9 cellular contexts compared by ENCODE assay signal in the genomic region with DNA sequence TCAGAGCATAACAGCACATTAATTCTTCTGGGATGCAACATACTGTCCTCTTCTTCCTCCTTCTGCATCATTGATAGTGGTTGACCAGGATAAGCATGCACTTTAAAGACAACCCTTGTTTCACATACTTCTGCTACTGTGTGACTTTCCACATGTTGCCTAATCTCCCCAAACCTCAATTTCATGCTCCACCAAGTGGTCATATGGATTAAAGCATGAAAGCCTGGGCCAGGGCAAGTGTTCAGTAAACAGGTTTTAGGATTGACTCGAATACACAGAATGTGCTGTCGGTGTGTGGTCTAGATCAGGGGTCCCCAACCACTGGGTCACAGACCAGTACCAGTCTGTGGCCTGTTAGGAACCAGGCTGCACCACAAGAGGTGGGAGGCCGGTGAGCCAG. TPM values are rescaled to one million over a fixed set of nuclear protein-coding genes. Genes with fewer than 3 reads are reported as not detected.
A peak's percentile ranks its signal among the peaks of the same experiment; 100 is the strongest.
DNase-seq lines count a peak whose midpoint lies in the region; ATAC-seq, FAIRE-seq and TF ChIP-seq lines count a peak whose summit lies in the region.
"Had no signal": no experiment of that assay in that cellular context is flagged by ENCODE, and none has a peak within 500 bp of the region (broad histone marks: within the 10 kb centered on the region; RNA-seq: fewer than 3 reads in every experiment).

No MANE protein-coding gene starts in this region.

- peaks cover 0 to 26% (median 4%) of the 10 kb centered on the region in 4 donors for H3K4me1 ChIP-seq in right lobe of liver
- no peaks in the 10 kb centered on the region for H3K4me1 ChIP-seq in effector memory CD4-positive, alpha-beta T cell (ENCODE audit: control insufficient read depth, insufficient read depth, low read length, poor library complexity, severe bottlenecking)
- no peaks in the 10 kb centered on the region for H3K4me1 ChIP-seq in small intestine (ENCODE audit: control insufficient read depth in 2 of 2, insufficient read depth in 1 of 2, low read depth in 1 of 2, low read length in 1 of 2)

- H3K9me3 ChIP-seq in right lobe of liver (no peaks in the 10 kb centered on the region), small intestine (ENCODE audit: control insufficient read depth, low read depth) (no peaks in the 10 kb centered on the region)
- no peaks in the 10 kb centered on the region for H3K9me3 ChIP-seq in effector memory CD4-positive, alpha-beta T cell (ENCODE audit: control insufficient read depth, low read length)

- in situ Hi-C loops in T47D (cut with HindIII; ENCODE audit: low pct_unique_long_range_greater_than_20kb, low sequenced_read_pairs) = no loop called here

- H3K27me3 ChIP-seq in right lobe of liver = no peaks in the 10 kb centered on the region
- no peaks in the 10 kb centered on the region for H3K27me3 ChIP-seq in effector memory CD4-positive, alpha-beta T cell (replicated peaks; ENCODE audit: control insufficient read depth, insufficient read depth, low read length, poor library complexity, severe bottlenecking)
- H3K27me3 ChIP-seq in small intestine (ENCODE audit: control insufficient read depth in 2 of 2, insufficient read depth in 2 of 2, low read length in 2 of 2) = no peaks in the 10 kb centered on the region

- FAIRE-seq in GM12892 (lab: Jason Lieb, UNC) (peak; percentile 33), small intestine (lab: Jason Lieb, UNC) (no peak)

- intact Hi-C loops in right lobe of liver (cut with DNase I) = no loop called here

- peak; percentile 50 to 76 (median 67) for ATAC-seq in right lobe of liver
- no peak for ATAC-seq in HG03097 (IDR thresholded peaks at IDR 0.05; ENCODE audit: low FRiP score, unreplicated experiment)
- no peak for ATAC-seq in HG03095 (IDR thresholded peaks at IDR 0.05; ENCODE audit: unreplicated experiment)

- no peak for DNase-seq in GM12892 (ENCODE audit: insufficient read length)
- DNase-seq in NCI-H146 treated with DMSO at 0.1 percent for 48 hours (lab: John Stamatoyannopoulos, UW; ENCODE audit: unreplicated experiment) = peak; percentile 25
- DNase-seq in T47D (ENCODE audit: low read depth in 1 of 2, low spot score in 1 of 2) = peak; percentile 71 to 79
- DNase-seq in right lobe of liver = no peak
- no peak for DNase-seq in effector memory CD4-positive, alpha-beta T cell
- no peak for DNase-seq in small intestine

- H3K4me3 ChIP-seq in right lobe of liver (no peak overlapping the region), small intestine (ENCODE audit: low read depth in 1 of 2, low read length in 2 of 2) (no peak overlapping the region)
- H3K4me3 ChIP-seq in effector memory CD4-positive, alpha-beta T cell (ENCODE audit: insufficient read depth, low read depth, low read length, poor library complexity, severe bottlenecking) = no peak overlapping the region

- H3K36me3 ChIP-seq in right lobe of liver (no peaks in the 10 kb centered on the region), small intestine (ENCODE audit: control insufficient read depth in 2 of 2, insufficient read depth in 2 of 2, low read length in 2 of 2) (no peaks in the 10 kb centered on the region)
- no peaks in the 10 kb centered on the region for H3K36me3 ChIP-seq in effector memory CD4-positive, alpha-beta T cell (ENCODE audit: control insufficient read depth, insufficient read depth, low read length)

- H3K27ac ChIP-seq in right lobe of liver = no peak overlapping the region
- no peak overlapping the region for H3K27ac ChIP-seq in effector memory CD4-positive, alpha-beta T cell (ENCODE audit: insufficient read depth, low read length, poor library complexity, severe bottlenecking)
- H3K27ac ChIP-seq in small intestine (ENCODE audit: low read depth in 1 of 2, low read length in 1 of 2) = no peak overlapping the region

- TF ChIP-seq CTCF in right lobe of liver (IDR thresholded peaks at IDR 0.05) = peak; percentile 39 to 52 (median 45)

- TF ChIP-seq POLR2A in GM12892 (IDR thresholded peaks at IDR 0.05; ENCODE audit: low read depth, low read length) = no peak
- TF ChIP-seq POLR2A in right lobe of liver (IDR thresholded peaks at IDR 0.05) = no peak

- WGBS in right lobe of liver (ENCODE audit: insufficient coverage, low coverage, low lambda C conversion rate, missing lambda C conversion rate) = 47% methylated on average over 2 of the region's 3 CpGs
- WGBS in small intestine, 3 donors = 51 to 75% (median 69%) methylated on average over 3 of the region's 3 CpGs

RNA-seq across cellular contexts. Expression of gene BFSP2, which starts 22.5 kb away (rescaled TPM):
- 3.8 TPM for polyA plus RNA-seq in GM12892 (2012; ENCODE audit: missing spikeins)
- total RNA-seq in right lobe of liver = not detected
- polyA plus RNA-seq in small intestine = 1 to 10 TPM in 1 of 3 donors, not detected in 2; 1.3 TPM
- total RNA-seq: pulmonary artery endothelial cell had no signal

Comparison
In these comparisons a context has a peak if more than half of its experiments do, and no peak if none do; other contexts are left out.
1. DNase-seq: peak in NCI-H146 treated with DMSO at 0.1 percent for 48 hours (single experiment) and T47D (2 of 2); none in GM12892 (single experiment), right lobe of liver (0 of 3), effector memory CD4-positive, alpha-beta T cell (0 of 3) and small intestine (single experiment).
2. ATAC-seq: peak in right lobe of liver (4 of 4); none in HG03097 (single experiment) and HG03095 (single experiment).